ENCODE assay signal across 8 cellular contexts in genomic region chr20:44733341-44734069, GRCh38. TPM values are rescaled to one million over a fixed set of nuclear protein-coding genes. Genes with fewer than 3 reads are reported as not detected.
DNase-seq lines count a peak whose midpoint lies in the region; ATAC-seq and TF ChIP-seq lines count a peak whose summit lies in the region.

No MANE protein-coding gene starts in this region.

- CTCF ChIA-PET in BJ (lab: Yijun Ruan, JAX): interaction anchor here (0.6 to 7.7 kb wide), 21 partner anchors 9 to 986 kb away, joined by 3 to 269 read pairs (median 4); partner anchors contain the start of gene KCNK15

- H3K27ac ChIP-seq in GM23338 (ENCODE audit: low read depth) (no peak overlapping the region), temporal lobe (ENCODE audit: low read depth, low read length) (peak overlapping the region; percentile 40)

- ATAC-seq in GM23338: peak; percentile 59
- no peak for ATAC-seq in HG03469 (IDR thresholded peaks at IDR 0.05; ENCODE audit: unreplicated experiment)

- no peaks in the 10 kb centered on the region for H3F3A ChIP-seq in GM23338 (replicated peaks; ENCODE audit: low read depth)

- H3K9me3 Mint-ChIP-seq in GM23338: no peaks in the 10 kb centered on the region; the same call in 2 of the 3 replicates
- peaks cover 11% of the 10 kb centered on the region for H3K9me3 Mint-ChIP-seq in nephron progenitor cell

- TF ChIP-seq CTCF in BJ (IDR thresholded peaks at IDR 0.05; ENCODE audit: insufficient read depth, low read depth, low read length) (peak; percentile 88), GM23338 (conservative IDR thresholded peaks at IDR 0.05; ENCODE audit: low read depth in 2 of 2) (peak; percentile 88 to 97), nephron progenitor cell (IDR thresholded peaks at IDR 0.05) (peak; percentile 82)

- H3K4me1 ChIP-seq in GM23338 (ENCODE audit: insufficient read depth): peaks cover 13% of the 10 kb centered on the region; the same call in 1 of the 2 replicates

- H3K36me3 ChIP-seq in BJ (ENCODE audit: control insufficient read depth, insufficient read depth, low read length) (no peaks in the 10 kb centered on the region), GM23338 (ENCODE audit: insufficient read depth) (no peaks in the 10 kb centered on the region)

- H3K27me3 ChIP-seq in BJ (ENCODE audit: control insufficient read depth, insufficient read depth, low read length) (no peaks in the 10 kb centered on the region), GM23338 (ENCODE audit: insufficient read depth) (no peaks in the 10 kb centered on the region)

- H3K36me3 Mint-ChIP-seq in GM23338 (ENCODE audit: low read depth) (peaks cover under 1% of the 10 kb centered on the region; the same call in 1 of the 3 replicates), nephron progenitor cell (ENCODE audit: low read depth) (no peaks in the 10 kb centered on the region)

- no peak overlapping the region for H2AFZ ChIP-seq in GM23338

- H3K4me2 ChIP-seq in GM23338: no peak overlapping the region

- no peak overlapping the region for H3K4me3 ChIP-seq in BJ (ENCODE audit: low read depth, low read length)
- H3K4me3 ChIP-seq in GM23338: no peak overlapping the region

- H3K4me1 Mint-ChIP-seq in GM23338: peaks cover 45% of the 10 kb centered on the region
- H3K4me1 Mint-ChIP-seq in nephron progenitor cell: peaks cover 26% of the 10 kb centered on the region

- no peaks in the 10 kb centered on the region for H3K9me2 ChIP-seq in GM23338 (ENCODE audit: insufficient read depth)

- no peaks in the 10 kb centered on the region for H4K20me1 ChIP-seq in GM23338 (replicated peaks; ENCODE audit: insufficient read depth)

- H3K27ac Mint-ChIP-seq in GM23338 (no peak overlapping the region), nephron progenitor cell (no peak overlapping the region)

- no peaks in the 10 kb centered on the region for H3K79me2 ChIP-seq in GM23338 (replicated peaks; ENCODE audit: insufficient read depth)

- POLR2A ChIA-PET in BJ (lab: Charles Lee): no interaction called here

- H3K27me3 Mint-ChIP-seq in GM23338 (ENCODE audit: insufficient read depth, low read depth, poor library complexity): peaks cover 4% of the 10 kb centered on the region
- H3K27me3 Mint-ChIP-seq in nephron progenitor cell (ENCODE audit: low read depth, poor library complexity): peaks cover 5% of the 10 kb centered on the region

- DNase-seq in BJ (ENCODE audit: low read depth): no peak
- DNase-seq in GM23338 (ENCODE audit: low spot score): peak; percentile 88
- peak; percentile 31 for DNase-seq in NOMO-1 treated with DMSO at 0.1 percent for 48 hours (lab: John Stamatoyannopoulos, UW; ENCODE audit: unreplicated experiment)
- DNase-seq in activated T-cell treated with anti-CD3 and anti-CD28 coated beads, Interleukin-2, amount 50 U/mL, for 48 hours: peak; percentile 69 to 77
- peak; percentile 69 for DNase-seq in fibroblast of gingiva (ENCODE audit: low read depth)
- peak; percentile 66 for DNase-seq in nephron progenitor cell

- H3K4me3 Mint-ChIP-seq in GM23338: no peak overlapping the region
- no peak overlapping the region for H3K4me3 Mint-ChIP-seq in nephron progenitor cell

TF ChIP-seq in GM23338, 12 proteins besides CTCF, POLR2A, EP300 and RAD21 (continues in another document):
- TF ChIP-seq ZNF331 (CRISPR knock-in tag; IDR thresholded peaks at IDR 0.05; ENCODE audit: low read depth): no peak
- no peak for TF ChIP-seq EZH2phosphoT487 (IDR thresholded peaks at IDR 0.05; ENCODE audit: unreplicated experiment)
- TF ChIP-seq STAT1 (IDR thresholded peaks at IDR 0.05; ENCODE audit: unreplicated experiment): no peak
- no peak for TF ChIP-seq REST (IDR thresholded peaks at IDR 0.05; ENCODE audit: unreplicated experiment)
- no peak for TF ChIP-seq ZNF462 (CRISPR knock-in tag; IDR thresholded peaks at IDR 0.05)

RNA-seq across cellular contexts. Expression of gene KCNK15, which starts 12.2 kb away (rescaled TPM):
- polyA plus RNA-seq in BJ (2011; rRNA removed) (0.58 and 0.82 TPM in 2 replicates), GM23338 (2016; fragmentation: Nextera tagmentation; extraction: Ambion mirVana) (3.3 and 4.3 TPM in 2 replicates)
- polyA minus RNA-seq in BJ (2011; rRNA and poly(A)+ RNA removed): 0.38 and 0.41 TPM in 2 replicates
- 0.19 and 0.63 TPM in 2 replicates for total RNA-seq in GM23338 (2014; rRNA removed; shearing (Covaris generic))
- not detected for total RNA-seq in temporal lobe

RNA-seq across cellular contexts. Expression of gene CCN5, which starts 18.3 kb away (rescaled TPM):
- polyA plus RNA-seq in BJ (2011; rRNA removed): 0.91 and 2.0 TPM in 2 replicates
- 0.14 and 0.21 TPM in 2 replicates for polyA minus RNA-seq in BJ (2011; rRNA and poly(A)+ RNA removed)
- not detected in 2 replicates for total RNA-seq in GM23338 (2014; rRNA removed; shearing (Covaris generic))
- not detected in 2 replicates for polyA plus RNA-seq in GM23338 (2016; fragmentation: Nextera tagmentation; extraction: Ambion mirVana)
- not detected for total RNA-seq in temporal lobe
